ENCODE assay signal across 8 cellular contexts in genomic region chr16:50742521-50743150, GRCh38. TPM values are rescaled to one million over a fixed set of nuclear protein-coding genes. Genes with fewer than 3 reads are reported as not detected.
DNase-seq lines count a peak whose midpoint lies in the region; ATAC-seq and TF ChIP-seq lines count a peak whose summit lies in the region.

No MANE protein-coding gene starts in this region.

- H3K9me3 Mint-ChIP-seq in activated CD4-positive, alpha-beta memory T cell treated with anti-CD3 and anti-CD28 coated beads, Interleukin-2, amount 10 ng/mL, durations not matched to agents 7 days and 5 days, result no peaks in the 10 kb centered on the region
- H3K9me3 Mint-ChIP-seq in endothelial cell (ENCODE audit: unreplicated experiment), result no peaks in the 10 kb centered on the region

- no peak for TF ChIP-seq POLR2A in thyroid gland (IDR thresholded peaks at IDR 0.05)

- DNase-seq in ELR (ENCODE audit: low read depth), result peak; percentile 69
- no peak for DNase-seq in Jurkat, Clone E6-1 (ENCODE audit: low read depth, low spot score)
- DNase-seq in activated CD4-positive, alpha-beta memory T cell treated with anti-CD3 and anti-CD28 coated beads, Interleukin-2, amount 10 ng/mL, durations not matched to agents 7 days and 5 days, result peak; percentile 60
- peak; percentile 17 for DNase-seq in endothelial cell (ENCODE audit: low spot score)
- peak in 1 of 3 donors; percentile 47 for DNase-seq in mucosa of descending colon
- DNase-seq in thyroid gland, result peak; percentile 24 to 30
- no peak for DNase-seq in NCI-H2196 (lab: John Stamatoyannopoulos, UW; ENCODE audit: unreplicated experiment)

- no peaks in the 10 kb centered on the region for H3K9me3 ChIP-seq in mucosa of descending colon
- no peaks in the 10 kb centered on the region for H3K9me3 ChIP-seq in thyroid gland

- peaks cover 43% of the 10 kb centered on the region for H3K4me1 Mint-ChIP-seq in activated CD4-positive, alpha-beta memory T cell treated with anti-CD3 and anti-CD28 coated beads, Interleukin-2, amount 10 ng/mL, durations not matched to agents 7 days and 5 days
- peaks cover 18% of the 10 kb centered on the region for H3K4me1 Mint-ChIP-seq in endothelial cell (ENCODE audit: unreplicated experiment)

- ATAC-seq in mucosa of descending colon (no peak), HG03039 (IDR thresholded peaks at IDR 0.05; ENCODE audit: unreplicated experiment) (no peak)

- H3K27me3 Mint-ChIP-seq in activated CD4-positive, alpha-beta memory T cell treated with anti-CD3 and anti-CD28 coated beads, Interleukin-2, amount 10 ng/mL, durations not matched to agents 7 days and 5 days, result no peaks in the 10 kb centered on the region
- peaks cover 7% of the 10 kb centered on the region for H3K27me3 Mint-ChIP-seq in endothelial cell (ENCODE audit: unreplicated experiment)

- H3K4me1 ChIP-seq in mucosa of descending colon (ENCODE audit: low read depth), result peaks cover 11% of the 10 kb centered on the region
- H3K4me1 ChIP-seq in thyroid gland, result peaks cover 35 to 46% of the 10 kb centered on the region in 2 donors

- no peaks in the 10 kb centered on the region for H3K27me3 ChIP-seq in thyroid gland

- CTCF ChIA-PET in activated CD4-positive, alpha-beta memory T cell treated with anti-CD3 and anti-CD28 coated beads, Interleukin-2, amount 10 ng/mL, durations not matched to agents 7 days and 5 days (lab: Charles Lee), result interaction anchor here (10.3 kb wide), 1 partner anchor 72 kb away, joined by 240 read pairs; no protein-coding TSS in a partner anchor

- TF ChIP-seq CTCF in endothelial cell (IDR thresholded peaks at IDR 0.05; ENCODE audit: unreplicated experiment) (no peak), mucosa of descending colon (IDR thresholded peaks at IDR 0.05) (no peak), thyroid gland (IDR thresholded peaks at IDR 0.05) (no peak)

- H3K27ac ChIP-seq in thyroid gland, result peak overlapping the region; percentile 74 to 88 (median 88)

- peaks cover 5% of the 10 kb centered on the region for H3K36me3 ChIP-seq in mucosa of descending colon (ENCODE audit: low read depth)
- H3K36me3 ChIP-seq in thyroid gland, result no peaks in the 10 kb centered on the region

- WGBS in thyroid gland, 2 donors, result 0 to 1% methylated on average over 9 to 26 of the region's 32 CpGs

- peak overlapping the region; percentile 82 for H3K27ac Mint-ChIP-seq in activated CD4-positive, alpha-beta memory T cell treated with anti-CD3 and anti-CD28 coated beads, Interleukin-2, amount 10 ng/mL, durations not matched to agents 7 days and 5 days
- peak overlapping the region; percentile 79 for H3K27ac Mint-ChIP-seq in endothelial cell (ENCODE audit: unreplicated experiment)

- peak overlapping the region; percentile 94 for H3K4me3 Mint-ChIP-seq in activated CD4-positive, alpha-beta memory T cell treated with anti-CD3 and anti-CD28 coated beads, Interleukin-2, amount 10 ng/mL, durations not matched to agents 7 days and 5 days
- H3K4me3 Mint-ChIP-seq in endothelial cell (ENCODE audit: unreplicated experiment), result peak overlapping the region; percentile 91

- H3K4me3 ChIP-seq in Jurkat, Clone E6-1 (ENCODE audit: low read length), result peak overlapping the region; percentile 69
- H3K4me3 ChIP-seq in mucosa of descending colon, result peak overlapping the region; percentile 82
- H3K4me3 ChIP-seq in thyroid gland (replicated peaks in 1 of 3), result peak overlapping the region; percentile 72 to 91 (median 86)

- intact Hi-C loops in mucosa of descending colon (cut with DNase I, micrococcal nuclease), result no loop called here
- intact Hi-C loops in thyroid gland (cut with DNase I), result no loop called here

- H3K36me3 Mint-ChIP-seq in activated CD4-positive, alpha-beta memory T cell treated with anti-CD3 and anti-CD28 coated beads, Interleukin-2, amount 10 ng/mL, durations not matched to agents 7 days and 5 days (ENCODE audit: low read depth), result peaks cover 45% of the 10 kb centered on the region
- peaks cover 5% of the 10 kb centered on the region for H3K36me3 Mint-ChIP-seq in endothelial cell (ENCODE audit: low read depth, unreplicated experiment)

- POLR2A ChIA-PET in activated CD4-positive, alpha-beta memory T cell treated with anti-CD3 and anti-CD28 coated beads, Interleukin-2, amount 10 ng/mL, durations not matched to agents 7 days and 5 days (lab: Charles Lee), result interaction anchor here (2.4 to 9.4 kb wide), 4 partner anchors 14 to 73 kb away, joined by 8 to 180 read pairs (median 106); partner anchors contain the start of gene SNX20

RNA-seq across cellular contexts. Expression of gene CYLD, which starts 0.8 kb away (rescaled TPM):
- 12.7 TPM for polyA plus RNA-seq in Jurkat, Clone E6-1 (2012; ENCODE audit: insufficient read depth, insufficient read length)
- total RNA-seq in activated CD4-positive, alpha-beta memory T cell treated with anti-CD3 and anti-CD28 coated beads, Interleukin-2, amount 10 ng/mL, durations not matched to agents 7 days and 5 days, result 100 to 1,000 TPM; 235 to 254 TPM
- total RNA-seq in endothelial cell (ENCODE audit: unreplicated experiment) (30.7 TPM), mucosa of descending colon (10 to 100 TPM; 24.7 to 44.4 (median 35.5) TPM), thyroid gland (100 to 1,000 TPM in 1 of 4 donors, 10 to 100 TPM in 3; 79.2 to 180 (median 92.4) TPM)

RNA-seq across cellular contexts. Expression of gene NOD2, which starts 49.2 kb away (rescaled TPM):
- not detected for polyA plus RNA-seq in Jurkat, Clone E6-1 (2012; ENCODE audit: insufficient read depth, insufficient read length)
- 10 to 100 TPM; 20.8 to 24.1 TPM for total RNA-seq in activated CD4-positive, alpha-beta memory T cell treated with anti-CD3 and anti-CD28 coated beads, Interleukin-2, amount 10 ng/mL, durations not matched to agents 7 days and 5 days
- total RNA-seq in endothelial cell (ENCODE audit: unreplicated experiment), result 0.51 TPM
- total RNA-seq in mucosa of descending colon, result 1 to 10 TPM in 2 of 3 donors, under 1 TPM in 1; 0.87 to 2.4 (median 2.0) TPM
- total RNA-seq in thyroid gland, result 1 to 10 TPM in 1 of 4 donors, under 1 TPM in 3; 0.40 to 1.6 (median 0.68) TPM

Comparison
In these comparisons a context has a peak if more than half of its experiments do, and no peak if none do; other contexts are left out.
1. DNase-seq: peak in ELR (single experiment), activated CD4-positive, alpha-beta memory T cell treated with anti-CD3 and anti-CD28 coated beads, Interleukin-2, amount 10 ng/mL, durations not matched to agents 7 days and 5 days (single experiment), endothelial cell (single experiment) and thyroid gland (2 of 2); none in Jurkat, Clone E6-1 (single experiment) and NCI-H2196 (single experiment).
2. RNA of gene NOD2, which starts 49.2 kb away (total RNA-seq): 20.8 to 24.1 TPM in activated CD4-positive, alpha-beta memory T cell treated with anti-CD3 and anti-CD28 coated beads, Interleukin-2, amount 10 ng/mL, durations not matched to agents 7 days and 5 days; 0.87 to 2.4 TPM in mucosa of descending colon, 0.40 to 1.6 TPM in thyroid gland and 0.51 TPM in endothelial cell (single experiment); every median in the first group is over 4 times any median in the second.
3. Peak in every context shown above with its lines, with median percentiles within 50 percentile points of each other: H3K4me3 ChIP-seq.